ENCODE assay signal across 8 cellular contexts in genomic region chr13:102596147-102597028, GRCh38. TPM values are rescaled to one million over a fixed set of nuclear protein-coding genes. Genes with fewer than 3 reads are reported as not detected.
DNase-seq lines count a peak whose midpoint lies in the region; ATAC-seq and TF ChIP-seq lines count a peak whose summit lies in the region.

TPP2 (plus strand) TSS chr13:102596986; CDS start chr13:102597039, 53 bp downstream.

- H3K4me3 ChIP-seq in GM12875 (ENCODE audit: low read depth, low read length) (peak within 1 kb of the TSS; percentile 96), adipocyte (ENCODE audit: low read length) (peak within 1 kb of the TSS; percentile 94), cardiac muscle cell (peak within 1 kb of the TSS; percentile 95), parathyroid adenoma (ENCODE audit: low read depth, low read length) (peak within 1 kb of the TSS; percentile 84), tibial nerve (peak within 1 kb of the TSS; percentile 88 to 99 (median 96))

- H3K9ac ChIP-seq in adipocyte (ENCODE audit: low read length), result peak within 1 kb of the TSS; percentile 99
- peak within 1 kb of the TSS; percentile 76 for H3K9ac ChIP-seq in parathyroid adenoma

- no peak for TF ChIP-seq CTCF in GM12875 (IDR thresholded peaks at IDR 0.05; ENCODE audit: borderline replicate concordance, insufficient read depth, low read depth, low read length)
- no peak for TF ChIP-seq CTCF in cardiac muscle cell (IDR thresholded peaks at IDR 0.05; ENCODE audit: low read depth, low read length)
- no peak for TF ChIP-seq CTCF in parathyroid adenoma (IDR thresholded peaks at IDR 0.05)
- peak in 1 of 5 experiments; percentile 29 for TF ChIP-seq CTCF in tibial nerve (IDR thresholded peaks at IDR 0.05)

- H3K36me3 ChIP-seq in adipocyte (ENCODE audit: control insufficient read depth, insufficient read depth, low read length, severe bottlenecking) (no peaks in the 10 kb centered on the region), cardiac muscle cell (no peaks in the 10 kb centered on the region), parathyroid adenoma (ENCODE audit: control insufficient read depth, insufficient read depth, low read length) (no peaks in the 10 kb centered on the region), tibial nerve (no peaks in the 10 kb centered on the region)

- TF ChIP-seq EP300 in tibial nerve (IDR thresholded peaks at IDR 0.05), result peak; percentile 72 to 95

- H2AFZ ChIP-seq in parathyroid adenoma, result peak within 1 kb of the TSS; percentile 91

- ATAC-seq in HG02798 (IDR thresholded peaks at IDR 0.05; ENCODE audit: poor library complexity, unreplicated experiment), result peak; percentile 85

- peaks cover 10% of the 10 kb centered on the region for H3K79me2 ChIP-seq in parathyroid adenoma

- 0% methylated on average over 24 to 34 of the region's 53 CpGs for WGBS in tibial nerve, 2 donors

- peak within 1 kb of the TSS; percentile 72 for H3K4me2 ChIP-seq in parathyroid adenoma (ENCODE audit: low read length)

- H3K9me3 ChIP-seq in adipocyte (ENCODE audit: control insufficient read depth, low read length) (no peaks in the 10 kb centered on the region), cardiac muscle cell (ENCODE audit: low read depth) (no peaks in the 10 kb centered on the region), parathyroid adenoma (ENCODE audit: control insufficient read depth, low read length) (no peaks in the 10 kb centered on the region), tibial nerve (no peaks in the 10 kb centered on the region)

- H3K27ac ChIP-seq in cardiac muscle cell, result peak within 1 kb of the TSS; percentile 89
- peak within 1 kb of the TSS; percentile 99 for H3K27ac ChIP-seq in parathyroid adenoma
- H3K27ac ChIP-seq in tibial nerve, result peak within 1 kb of the TSS; percentile 99 to 100 (median 100)

- peak; percentile 74 to 85 for TF ChIP-seq POLR2A in tibial nerve (IDR thresholded peaks at IDR 0.05)

- H3K27me3 ChIP-seq in adipocyte (replicated peaks; ENCODE audit: control insufficient read depth, insufficient read depth, low read length) (no peaks in the 10 kb centered on the region), cardiac muscle cell (no peaks in the 10 kb centered on the region), parathyroid adenoma (ENCODE audit: control insufficient read depth, insufficient read depth, low read length) (no peaks in the 10 kb centered on the region), tibial nerve (no peaks in the 10 kb centered on the region)

- peak; percentile 96 for DNase-seq in NCI-H1436 (lab: John Stamatoyannopoulos, UW)
- peak; percentile 97 for DNase-seq in T follicular helper cell (ENCODE audit: low read depth)
- DNase-seq in adipocyte (ENCODE audit: low read depth), result peak; percentile 99
- peak; percentile 98 to 100 for DNase-seq in cardiac muscle cell (ENCODE audit: low read depth in 1 of 2, low spot score in 1 of 2)
- peak; percentile 97 to 99 for DNase-seq in tibial nerve (ENCODE audit: low spot score in 2 of 2)

- H3K4me1 ChIP-seq in adipocyte (ENCODE audit: control insufficient read depth, insufficient read depth, low read length) (peaks cover 28% of the 10 kb centered on the region), cardiac muscle cell (ENCODE audit: low read depth) (no peaks in the 10 kb centered on the region), parathyroid adenoma (peaks cover 3% of the 10 kb centered on the region), tibial nerve (peaks cover 0 to 68% (median 31%) of the 10 kb centered on the region in 4 donors)

RNA-seq across cellular contexts. Expression of gene TPP2, which starts in this region (rescaled TPM):
- total RNA-seq in cardiac muscle cell, result 30.6 and 32.0 TPM in 2 replicates
- 19.3 and 20.7 TPM in 2 replicates for polyA plus RNA-seq in cardiac muscle cell
- 10 to 100 TPM; 37.8 to 47.5 (median 43.9) TPM for total RNA-seq in tibial nerve

Comparison
In these comparisons a context has a peak if more than half of its experiments do, and no peak if none do; other contexts are left out.
1. Peak in every context shown above with its lines: DNase-seq, ATAC-seq, H3K4me3 ChIP-seq and H3K27ac ChIP-seq.